1 cellular context compared by ENCODE assay signal in the genomic region with DNA sequence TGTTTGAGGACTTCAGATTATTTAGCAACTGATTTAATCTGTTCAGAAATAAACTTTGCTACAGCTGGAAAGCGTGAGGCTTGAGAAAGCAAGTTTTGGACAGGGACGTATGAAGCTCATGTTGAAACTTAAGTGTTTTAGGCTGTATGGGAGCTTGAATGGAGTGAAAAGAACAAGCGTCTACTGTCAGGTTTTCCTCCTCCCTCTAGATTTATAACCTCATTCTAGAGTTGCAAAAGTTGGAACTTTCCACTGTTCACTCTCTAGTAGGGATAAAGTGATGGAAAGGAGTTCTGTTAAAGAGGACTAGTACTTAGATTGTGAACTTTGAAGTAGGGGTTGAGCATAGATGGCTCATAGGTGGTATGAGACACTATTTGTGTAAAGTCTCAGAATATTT.
TF ChIP-seq lines count a peak whose summit lies in the region.

No MANE protein-coding gene starts in this region.

TF ChIP-seq in GM23338, 12 proteins besides CTCF, POLR2A, EP300 and RAD21 (continued from another document):
- TF ChIP-seq, protein P1, sequence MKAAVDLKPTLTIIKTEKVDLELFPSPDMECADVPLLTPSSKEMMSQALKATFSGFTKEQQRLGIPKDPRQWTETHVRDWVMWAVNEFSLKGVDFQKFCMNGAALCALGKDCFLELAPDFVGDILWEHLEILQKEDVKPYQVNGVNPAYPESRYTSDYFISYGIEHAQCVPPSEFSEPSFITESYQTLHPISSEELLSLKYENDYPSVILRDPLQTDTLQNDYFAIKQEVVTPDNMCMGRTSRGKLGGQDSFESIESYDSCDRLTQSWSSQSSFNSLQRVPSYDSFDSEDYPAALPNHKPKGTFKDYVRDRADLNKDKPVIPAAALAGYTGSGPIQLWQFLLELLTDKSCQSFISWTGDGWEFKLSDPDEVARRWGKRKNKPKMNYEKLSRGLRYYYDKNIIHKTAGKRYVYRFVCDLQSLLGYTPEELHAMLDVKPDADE (IDR thresholded peaks at IDR 0.05): no peak
- no peak for TF ChIP-seq POLR2AphosphoS5 (IDR thresholded peaks at IDR 0.05; ENCODE audit: low read depth)
- TF ChIP-seq ZNF114 (CRISPR knock-in tag; IDR thresholded peaks at IDR 0.05): no peak
- TF ChIP-seq NANOG (IDR thresholded peaks at IDR 0.05; ENCODE audit: borderline replicate concordance): no peak
- no peak for TF ChIP-seq ZNF331 (CRISPR knock-in tag; IDR thresholded peaks at IDR 0.05; ENCODE audit: low read depth)
- no peak for TF ChIP-seq EZH2 (IDR thresholded peaks at IDR 0.05; ENCODE audit: low read depth, unreplicated experiment)
- no peak for TF ChIP-seq STAT1 (IDR thresholded peaks at IDR 0.05; ENCODE audit: unreplicated experiment)
- TF ChIP-seq EZH2phosphoT487 (IDR thresholded peaks at IDR 0.05; ENCODE audit: unreplicated experiment): no peak
- TF ChIP-seq, protein P2, sequence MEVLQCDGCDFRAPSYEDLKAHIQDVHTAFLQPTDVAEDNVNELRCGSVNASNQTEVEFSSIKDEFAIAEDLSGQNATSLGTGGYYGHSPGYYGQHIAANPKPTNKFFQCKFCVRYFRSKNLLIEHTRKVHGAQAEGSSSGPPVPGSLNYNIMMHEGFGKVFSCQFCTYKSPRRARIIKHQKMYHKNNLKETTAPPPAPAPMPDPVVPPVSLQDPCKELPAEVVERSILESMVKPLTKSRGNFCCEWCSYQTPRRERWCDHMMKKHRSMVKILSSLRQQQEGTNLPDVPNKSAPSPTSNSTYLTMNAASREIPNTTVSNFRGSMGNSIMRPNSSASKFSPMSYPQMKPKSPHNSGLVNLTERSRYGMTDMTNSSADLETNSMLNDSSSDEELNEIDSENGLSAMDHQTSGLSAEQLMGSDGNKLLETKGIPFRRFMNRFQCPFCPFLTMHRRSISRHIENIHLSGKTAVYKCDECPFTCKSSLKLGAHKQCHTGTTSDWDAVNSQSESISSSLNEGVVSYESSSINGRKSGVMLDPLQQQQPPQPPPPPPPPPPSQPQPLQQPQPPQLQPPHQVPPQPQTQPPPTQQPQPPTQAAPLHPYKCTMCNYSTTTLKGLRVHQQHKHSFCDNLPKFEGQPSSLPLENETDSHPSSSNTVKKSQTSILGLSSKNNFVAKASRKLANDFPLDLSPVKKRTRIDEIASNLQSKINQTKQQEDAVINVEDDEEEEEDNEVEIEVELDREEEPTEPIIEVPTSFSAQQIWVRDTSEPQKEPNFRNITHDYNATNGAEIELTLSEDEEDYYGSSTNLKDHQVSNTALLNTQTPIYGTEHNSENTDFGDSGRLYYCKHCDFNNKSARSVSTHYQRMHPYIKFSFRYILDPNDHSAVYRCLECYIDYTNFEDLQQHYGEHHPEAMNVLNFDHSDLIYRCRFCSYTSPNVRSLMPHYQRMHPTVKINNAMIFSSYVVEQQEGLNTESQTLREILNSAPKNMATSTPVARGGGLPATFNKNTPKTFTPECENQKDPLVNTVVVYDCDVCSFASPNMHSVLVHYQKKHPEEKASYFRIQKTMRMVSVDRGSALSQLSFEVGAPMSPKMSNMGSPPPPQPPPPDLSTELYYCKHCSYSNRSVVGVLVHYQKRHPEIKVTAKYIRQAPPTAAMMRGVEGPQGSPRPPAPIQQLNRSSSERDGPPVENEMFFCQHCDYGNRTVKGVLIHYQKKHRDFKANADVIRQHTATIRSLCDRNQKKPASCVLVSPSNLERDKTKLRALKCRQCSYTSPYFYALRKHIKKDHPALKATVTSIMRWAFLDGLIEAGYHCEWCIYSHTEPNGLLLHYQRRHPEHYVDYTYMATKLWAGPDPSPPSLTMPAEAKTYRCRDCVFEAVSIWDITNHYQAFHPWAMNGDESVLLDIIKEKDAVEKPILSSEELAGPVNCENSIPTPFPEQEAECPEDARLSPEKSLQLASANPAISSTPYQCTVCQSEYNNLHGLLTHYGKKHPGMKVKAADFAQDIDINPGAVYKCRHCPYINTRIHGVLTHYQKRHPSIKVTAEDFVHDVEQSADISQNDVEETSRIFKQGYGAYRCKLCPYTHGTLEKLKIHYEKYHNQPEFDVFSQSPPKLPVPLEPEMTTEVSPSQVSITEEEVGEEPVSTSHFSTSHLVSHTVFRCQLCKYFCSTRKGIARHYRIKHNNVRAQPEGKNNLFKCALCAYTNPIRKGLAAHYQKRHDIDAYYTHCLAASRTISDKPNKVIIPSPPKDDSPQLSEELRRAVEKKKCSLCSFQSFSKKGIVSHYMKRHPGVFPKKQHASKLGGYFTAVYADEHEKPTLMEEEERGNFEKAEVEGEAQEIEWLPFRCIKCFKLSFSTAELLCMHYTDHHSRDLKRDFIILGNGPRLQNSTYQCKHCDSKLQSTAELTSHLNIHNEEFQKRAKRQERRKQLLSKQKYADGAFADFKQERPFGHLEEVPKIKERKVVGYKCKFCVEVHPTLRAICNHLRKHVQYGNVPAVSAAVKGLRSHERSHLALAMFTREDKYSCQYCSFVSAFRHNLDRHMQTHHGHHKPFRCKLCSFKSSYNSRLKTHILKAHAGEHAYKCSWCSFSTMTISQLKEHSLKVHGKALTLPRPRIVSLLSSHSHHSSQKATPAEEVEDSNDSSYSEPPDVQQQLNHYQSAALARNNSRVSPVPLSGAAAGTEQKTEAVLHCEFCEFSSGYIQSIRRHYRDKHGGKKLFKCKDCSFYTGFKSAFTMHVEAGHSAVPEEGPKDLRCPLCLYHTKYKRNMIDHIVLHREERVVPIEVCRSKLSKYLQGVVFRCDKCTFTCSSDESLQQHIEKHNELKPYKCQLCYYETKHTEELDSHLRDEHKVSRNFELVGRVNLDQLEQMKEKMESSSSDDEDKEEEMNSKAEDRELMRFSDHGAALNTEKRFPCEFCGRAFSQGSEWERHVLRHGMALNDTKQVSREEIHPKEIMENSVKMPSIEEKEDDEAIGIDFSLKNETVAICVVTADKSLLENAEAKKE (CRISPR knock-in tag; IDR thresholded peaks at IDR 0.05): no peak
